Comparison of ENCODE assay signal across 20 cellular contexts in the genomic region with DNA sequence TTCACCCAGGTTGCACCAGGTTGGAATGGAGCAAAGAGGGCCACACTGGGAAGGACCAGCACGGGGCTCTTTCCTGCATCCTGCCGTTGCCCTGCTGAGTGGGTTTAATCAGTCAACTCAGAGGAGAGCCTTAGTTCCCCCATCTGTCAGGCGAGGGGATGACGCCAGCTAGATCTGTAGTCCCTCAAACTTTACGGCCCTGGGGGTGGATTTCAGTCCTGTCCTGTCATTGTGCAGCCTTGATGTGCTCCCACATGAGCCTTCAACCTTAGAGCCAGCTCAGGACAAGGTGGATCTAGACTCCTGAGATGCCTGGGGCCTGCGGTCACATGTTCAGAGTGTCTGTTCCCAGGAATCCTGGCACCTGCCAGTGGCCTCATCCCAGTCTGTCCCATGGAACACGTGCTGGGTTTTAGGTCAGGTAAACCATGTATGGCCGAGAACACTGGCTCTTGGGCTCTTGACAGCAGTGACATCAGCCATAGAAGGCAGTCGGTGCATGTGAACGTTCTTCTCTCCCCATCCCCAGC.
"Had no signal": no experiment of that assay in that cellular context is flagged by ENCODE, and none has a peak within 500 bp of the region (broad histone marks: within the 10 kb centered on the region; RNA-seq: fewer than 3 reads in every experiment).

No MANE protein-coding gene starts in this region.

- H3K27me3 Mint-ChIP-seq: activated CD4-positive, alpha-beta T cell treated with anti-CD3 and anti-CD28 coated beads for 36 hours; brain; central memory CD8-positive, alpha-beta T cell; naive thymus-derived CD4-positive, alpha-beta T cell; progenitor cell of endocrine pancreas had no signal

- ATAC-seq: activated CD4-positive, alpha-beta T cell treated with anti-CD3 and anti-CD28 coated beads for 36 hours; left colon; naive thymus-derived CD4-positive, alpha-beta T cell; stimulated activated naive CD8-positive, alpha-beta T cell treated with anti-CD3 and anti-CD28 coated beads, Interleukin-15, Interleukin-2, amounts not matched to agents 100 U/mL and 50 U/mL, for 24 hours; WTC11 had no signal

- H3K27me3 ChIP-seq: colonic mucosa, dorsolateral prefrontal cortex, spleen, transverse colon had no signal

- H3K4me3 Mint-ChIP-seq: activated CD4-positive, alpha-beta T cell treated with anti-CD3 and anti-CD28 coated beads for 36 hours; brain; central memory CD8-positive, alpha-beta T cell; naive thymus-derived CD4-positive, alpha-beta T cell; neural crest cell; WTC11 had no signal

- H3K9me3 Mint-ChIP-seq: brain; central memory CD8-positive, alpha-beta T cell; neural crest cell; WTC11 had no signal

- H3K27ac Mint-ChIP-seq: activated CD4-positive, alpha-beta T cell treated with anti-CD3 and anti-CD28 coated beads for 36 hours; naive thymus-derived CD4-positive, alpha-beta T cell; progenitor cell of endocrine pancreas; WTC11 had no signal

- H3K9me3 ChIP-seq: colonic mucosa, spleen, transverse colon had no signal

- H3K36me3 ChIP-seq: colonic mucosa had no signal

- DNase-seq: activated CD4-positive, alpha-beta T cell treated with anti-CD3 and anti-CD28 coated beads for 36 hours; activated CD4-positive, alpha-beta T cell treated with anti-CD3 and anti-CD28 coated beads, Interleukin-2, amount 50 U/mL, for 4 hours; activated naive CD4-positive, alpha-beta T cell treated with anti-CD3 and anti-CD28 coated beads, Interleukin-2, amount 50 U/mL, for 16 hours; activated T-cell treated with anti-CD3 and anti-CD28 coated beads, Interleukin-2, amount 50 U/mL, for 48 hours; colonic mucosa; dorsolateral prefrontal cortex; left colon; naive thymus-derived CD4-positive, alpha-beta T cell; retina; spleen; stimulated activated CD4-positive, alpha-beta T cell treated with anti-CD3 and anti-CD28 coated beads, Interleukin-4, amount 100 ng/mL, for 1 hour; stimulated activated naive CD8-positive, alpha-beta T cell treated with anti-CD3 and anti-CD28 coated beads, Interleukin-15, Interleukin-2, amounts not matched to agents 100 U/mL and 50 U/mL, for 24 hours; T1000; transverse colon had no signal

- H3K4me1 Mint-ChIP-seq: brain, neural crest cell, WTC11 had no signal

- H3K27ac ChIP-seq: colonic mucosa, spleen had no signal

- H3K4me3 ChIP-seq: colonic mucosa, dorsolateral prefrontal cortex, lung, spleen, transverse colon had no signal
